Comparison of ENCODE assay signal across 18 cellular contexts in the genomic region with DNA sequence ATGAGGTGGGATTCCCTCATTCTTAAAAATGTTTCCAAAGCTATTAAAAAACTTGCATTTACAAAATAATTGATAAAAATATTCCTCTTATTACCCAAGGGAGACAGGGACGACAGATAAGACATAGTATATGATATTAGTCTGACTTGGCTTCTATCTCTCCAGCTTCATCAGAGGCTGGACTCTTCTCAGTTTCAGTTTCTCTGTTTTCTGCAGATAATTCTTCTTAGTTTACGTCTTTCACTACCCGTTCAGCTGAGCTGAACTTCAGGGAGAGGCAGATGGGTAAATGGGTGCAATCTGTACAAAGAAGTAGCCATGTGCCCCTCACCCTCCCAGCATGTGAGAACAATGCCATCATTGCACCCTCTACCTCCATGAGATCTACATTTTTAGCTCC.
A peak's percentile ranks its signal among the peaks of the same experiment; 100 is the strongest.
DNase-seq lines count a peak whose midpoint lies in the region; ATAC-seq and TF ChIP-seq lines count a peak whose summit lies in the region.
"Had no signal": no experiment of that assay in that cellular context is flagged by ENCODE, and none has a peak within 500 bp of the region (broad histone marks: within the 10 kb centered on the region; RNA-seq: fewer than 3 reads in every experiment).

No MANE protein-coding gene starts in this region.

- H3K4me1 ChIP-seq in subcutaneous abdominal adipose tissue (ENCODE audit: control insufficient read depth in 5 of 5, insufficient read depth in 5 of 5, low read length in 5 of 5) (no peaks in the 10 kb centered on the region), left lung (no peaks in the 10 kb centered on the region)

- H3K9me3 ChIP-seq in subcutaneous abdominal adipose tissue (ENCODE audit: control insufficient read depth in 5 of 5, low read length in 5 of 5): no peaks in the 10 kb centered on the region
- H3K9me3 ChIP-seq in left lung: no peaks in the 10 kb centered on the region

- no peaks in the 10 kb centered on the region for H3K36me3 Mint-ChIP-seq in effector memory CD8-positive, alpha-beta T cell (ENCODE audit: insufficient read depth)
- no peaks in the 10 kb centered on the region for H3K36me3 Mint-ChIP-seq in activated T-helper 2 cell treated with anti-CD3 and anti-CD28 coated beads, Interferon-gamma antibody, Interleukin-2, Interleukin-4, amounts not matched to agents 10 μg/mL and 5 μg/mL and 100 μg/mL, durations not matched to agents 14 hours and 24 hours and 36 hours (ENCODE audit: low read depth)
- H3K36me3 Mint-ChIP-seq: CD4-positive, CD25-positive, alpha-beta regulatory T cell had no signal

- H3K4me1 Mint-ChIP-seq in effector memory CD8-positive, alpha-beta T cell (ENCODE audit: low read depth in 2 of 2): no peaks in the 10 kb centered on the region
- H3K4me1 Mint-ChIP-seq in activated T-helper 2 cell treated with anti-CD3 and anti-CD28 coated beads, Interferon-gamma antibody, Interleukin-2, Interleukin-4, amounts not matched to agents 10 μg/mL and 5 μg/mL and 100 μg/mL, durations not matched to agents 14 hours and 24 hours and 36 hours (ENCODE audit: low read depth): no peaks in the 10 kb centered on the region
- H3K4me1 Mint-ChIP-seq: CD4-positive, CD25-positive, alpha-beta regulatory T cell had no signal

- intact Hi-C loops in activated T-helper 2 cell treated with anti-CD3 and anti-CD28 coated beads, Interferon-gamma antibody, Interleukin-2, Interleukin-4, amounts not matched to agents 10 μg/mL and 5 μg/mL and 100 μg/mL, durations not matched to agents 14 hours and 24 hours and 36 hours (cut with micrococcal nuclease): no loop called here
- intact Hi-C loops in left lung (cut with DNase I): no loop called here

- TF ChIP-seq CTCF in fibroblast of the aortic adventitia (IDR thresholded peaks at IDR 0.05; ENCODE audit: insufficient read depth, low read length) (no peak), left lung (IDR thresholded peaks at IDR 0.05) (no peak)

- no peaks in the 10 kb centered on the region for H3K27me3 ChIP-seq in subcutaneous abdominal adipose tissue (ENCODE audit: control insufficient read depth in 5 of 5, insufficient read depth in 4 of 5, low read length in 5 of 5)
- no peaks in the 10 kb centered on the region for H3K27me3 ChIP-seq in left lung

- H3K27me3 Mint-ChIP-seq in effector memory CD8-positive, alpha-beta T cell: no peaks in the 10 kb centered on the region
- H3K27me3 Mint-ChIP-seq in activated T-helper 2 cell treated with anti-CD3 and anti-CD28 coated beads, Interferon-gamma antibody, Interleukin-2, Interleukin-4, amounts not matched to agents 10 μg/mL and 5 μg/mL and 100 μg/mL, durations not matched to agents 14 hours and 24 hours and 36 hours (ENCODE audit: low read depth): no peaks in the 10 kb centered on the region
- H3K27me3 Mint-ChIP-seq: CD4-positive, CD25-positive, alpha-beta regulatory T cell had no signal

- DNase-seq in HT1080 (ENCODE audit: low read depth): peak; percentile 0
- peak; percentile 7 for DNase-seq in SK-MEL-5 (ENCODE audit: low read depth, low spot score)
- DNase-seq in fibroblast of the aortic adventitia (ENCODE audit: low read depth): peak; percentile 2
- no peak for DNase-seq in effector memory CD8-positive, alpha-beta T cell
- DNase-seq in activated T-helper 2 cell treated with anti-CD3 and anti-CD28 coated beads, Interferon-gamma antibody, Interleukin-2, Interleukin-4, amounts not matched to agents 10 μg/mL and 5 μg/mL and 100 μg/mL, durations not matched to agents 14 hours and 24 hours and 36 hours (ENCODE audit: low spot score): no peak
- DNase-seq in left lung: no peak
- DNase-seq: CD4-positive, CD25-positive, alpha-beta regulatory T cell; COR-L47; DMS79; NCI-H1105; NCI-H2029 treated with DMSO at 0.1 percent for 48 hours; NCI-H226; NCI-H524 treated with DMSO at 0.1 percent for 48 hours; NCI-H82; Right ventricle myocardium superior had no signal

- no peak overlapping the region for H3K27ac ChIP-seq in subcutaneous abdominal adipose tissue (ENCODE audit: low read depth, low read length)
- H3K27ac ChIP-seq in left lung: no peak overlapping the region

- no peak overlapping the region for H3K27ac Mint-ChIP-seq in effector memory CD8-positive, alpha-beta T cell
- H3K27ac Mint-ChIP-seq in activated T-helper 2 cell treated with anti-CD3 and anti-CD28 coated beads, Interferon-gamma antibody, Interleukin-2, Interleukin-4, amounts not matched to agents 10 μg/mL and 5 μg/mL and 100 μg/mL, durations not matched to agents 14 hours and 24 hours and 36 hours: no peak overlapping the region
- H3K27ac Mint-ChIP-seq: CD4-positive, CD25-positive, alpha-beta regulatory T cell had no signal

- H3K4me3 Mint-ChIP-seq in effector memory CD8-positive, alpha-beta T cell: no peak overlapping the region
- no peak overlapping the region for H3K4me3 Mint-ChIP-seq in activated T-helper 2 cell treated with anti-CD3 and anti-CD28 coated beads, Interferon-gamma antibody, Interleukin-2, Interleukin-4, amounts not matched to agents 10 μg/mL and 5 μg/mL and 100 μg/mL, durations not matched to agents 14 hours and 24 hours and 36 hours (ENCODE audit: low read depth)
- H3K4me3 Mint-ChIP-seq: CD4-positive, CD25-positive, alpha-beta regulatory T cell had no signal

- in situ Hi-C loops in SK-MEL-5 (cut with HindIII; ENCODE audit: low pct_unique_long_range_greater_than_20kb, low sequenced_read_pairs): no loop called here

- H3K9ac ChIP-seq in subcutaneous abdominal adipose tissue (ENCODE audit: low read length in 5 of 5): no peak overlapping the region

- no peak for ATAC-seq in effector memory CD8-positive, alpha-beta T cell (replicated peaks)
- ATAC-seq in left lung: no peak
- ATAC-seq: HepG2, K562 had no signal

- no peak overlapping the region for H3K4me3 ChIP-seq in fibroblast of the aortic adventitia (ENCODE audit: low read depth, low read length)
- H3K4me3 ChIP-seq in subcutaneous abdominal adipose tissue (ENCODE audit: low read depth in 1 of 5, low read length in 5 of 5): peak overlapping the region in 3 of 5 donors; percentile 7 to 53 (median 37)
- no peak overlapping the region for H3K4me3 ChIP-seq in left lung
- H3K4me3 ChIP-seq: K562 had no signal

- no peaks in the 10 kb centered on the region for H3K36me3 ChIP-seq in subcutaneous abdominal adipose tissue (ENCODE audit: control insufficient read depth in 5 of 5, insufficient read depth in 5 of 5, low read length in 5 of 5)
- no peaks in the 10 kb centered on the region for H3K36me3 ChIP-seq in left lung

- peaks cover 10 to 12% of the 10 kb centered on the region in 2 donors for H3K9me3 Mint-ChIP-seq in effector memory CD8-positive, alpha-beta T cell
- H3K9me3 Mint-ChIP-seq in activated T-helper 2 cell treated with anti-CD3 and anti-CD28 coated beads, Interferon-gamma antibody, Interleukin-2, Interleukin-4, amounts not matched to agents 10 μg/mL and 5 μg/mL and 100 μg/mL, durations not matched to agents 14 hours and 24 hours and 36 hours: peaks cover 23% of the 10 kb centered on the region

Comparison
In these comparisons a context has a peak if more than half of its experiments do, and no peak if none do; other contexts are left out.
1. DNase-seq: peak in HT1080 (single experiment), SK-MEL-5 (single experiment) and fibroblast of the aortic adventitia (single experiment); none in effector memory CD8-positive, alpha-beta T cell (0 of 3), activated T-helper 2 cell treated with anti-CD3 and anti-CD28 coated beads, Interferon-gamma antibody, Interleukin-2, Interleukin-4, amounts not matched to agents 10 μg/mL and 5 μg/mL and 100 μg/mL, durations not matched to agents 14 hours and 24 hours and 36 hours (single experiment) and left lung (0 of 2).
2. H3K4me3 ChIP-seq: peak in subcutaneous abdominal adipose tissue (3 of 5); none in fibroblast of the aortic adventitia (single experiment) and left lung (0 of 2).